Comparison of ENCODE assay signal across 2 cellular contexts in the genomic region with DNA sequence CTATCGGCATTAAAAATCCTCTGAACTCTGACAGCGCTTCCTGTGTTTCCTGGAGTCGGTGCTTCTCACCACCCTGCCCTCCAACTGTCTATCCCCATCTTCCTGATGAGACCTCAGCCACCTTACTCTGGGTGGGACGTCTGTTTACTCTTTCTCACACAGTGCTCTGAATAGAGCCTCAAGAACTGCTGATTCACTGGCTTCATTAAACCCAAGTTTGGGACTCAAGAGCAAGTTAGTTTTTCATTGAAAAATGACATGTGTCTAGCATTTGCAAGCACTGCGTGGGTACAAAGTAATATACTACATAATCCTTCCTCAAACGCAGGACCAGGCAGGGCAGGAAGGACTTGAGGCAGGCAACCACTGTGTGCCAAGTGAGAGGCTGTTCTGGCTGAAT.
TF ChIP-seq lines count a peak whose summit lies in the region.

No MANE protein-coding gene starts in this region.

TF ChIP-seq in GM23338, 12 proteins besides CTCF, POLR2A, EP300 and RAD21:
- TF ChIP-seq EZH2 (IDR thresholded peaks at IDR 0.05; ENCODE audit: low read depth, unreplicated experiment) (no peak), POLR2AphosphoS5 (IDR thresholded peaks at IDR 0.05; ENCODE audit: low read depth) (no peak), ZNF114 (CRISPR knock-in tag; IDR thresholded peaks at IDR 0.05) (no peak), CREB1 (CRISPR knock-in tag; IDR thresholded peaks at IDR 0.05; ENCODE audit: low read depth) (no peak), REST (IDR thresholded peaks at IDR 0.05; ENCODE audit: unreplicated experiment) (no peak)

TF ChIP-seq in IMR-90, 13 proteins besides CTCF, POLR2A, EP300 and RAD21:
- TF ChIP-seq RCOR1 (IDR thresholded peaks at IDR 0.05; ENCODE audit: insufficient replicate concordance, low read length) (no peak), BHLHE40 (IDR thresholded peaks at IDR 0.05; ENCODE audit: low read depth, low read length) (no peak), NFE2L2 (IDR thresholded peaks at IDR 0.05; ENCODE audit: low read depth, low read length) (no peak), MXI1 (IDR thresholded peaks at IDR 0.05; ENCODE audit: borderline replicate concordance, low read depth, low read length) (no peak), SMC3 (IDR thresholded peaks at IDR 0.05; ENCODE audit: low read depth, low read length) (no peak), MAFK (IDR thresholded peaks at IDR 0.05; ENCODE audit: low read depth, low read length) (no peak), RFX5 (IDR thresholded peaks at IDR 0.05; ENCODE audit: low read depth, low read length) (no peak), MAZ (IDR thresholded peaks at IDR 0.05; ENCODE audit: borderline replicate concordance, low read depth, low read length) (no peak), USF2 (IDR thresholded peaks at IDR 0.05; ENCODE audit: low read depth, low read length) (no peak), CEBPB (IDR thresholded peaks at IDR 0.05; ENCODE audit: low read depth, low read length) (no peak), FOS (IDR thresholded peaks at IDR 0.05; ENCODE audit: low read depth, low read length) (no peak), CHD1 (IDR thresholded peaks at IDR 0.05; ENCODE audit: low read depth, low read length) (no peak)
- TF ChIP-seq, protein P1, sequence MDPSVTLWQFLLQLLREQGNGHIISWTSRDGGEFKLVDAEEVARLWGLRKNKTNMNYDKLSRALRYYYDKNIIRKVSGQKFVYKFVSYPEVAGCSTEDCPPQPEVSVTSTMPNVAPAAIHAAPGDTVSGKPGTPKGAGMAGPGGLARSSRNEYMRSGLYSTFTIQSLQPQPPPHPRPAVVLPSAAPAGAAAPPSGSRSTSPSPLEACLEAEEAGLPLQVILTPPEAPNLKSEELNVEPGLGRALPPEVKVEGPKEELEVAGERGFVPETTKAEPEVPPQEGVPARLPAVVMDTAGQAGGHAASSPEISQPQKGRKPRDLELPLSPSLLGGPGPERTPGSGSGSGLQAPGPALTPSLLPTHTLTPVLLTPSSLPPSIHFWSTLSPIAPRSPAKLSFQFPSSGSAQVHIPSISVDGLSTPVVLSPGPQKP (IDR thresholded peaks at IDR 0.05; ENCODE audit: borderline replicate concordance, low read depth, low read length), result no peak
